ENCODE assay signal across 18 cellular contexts in the genomic region with DNA sequence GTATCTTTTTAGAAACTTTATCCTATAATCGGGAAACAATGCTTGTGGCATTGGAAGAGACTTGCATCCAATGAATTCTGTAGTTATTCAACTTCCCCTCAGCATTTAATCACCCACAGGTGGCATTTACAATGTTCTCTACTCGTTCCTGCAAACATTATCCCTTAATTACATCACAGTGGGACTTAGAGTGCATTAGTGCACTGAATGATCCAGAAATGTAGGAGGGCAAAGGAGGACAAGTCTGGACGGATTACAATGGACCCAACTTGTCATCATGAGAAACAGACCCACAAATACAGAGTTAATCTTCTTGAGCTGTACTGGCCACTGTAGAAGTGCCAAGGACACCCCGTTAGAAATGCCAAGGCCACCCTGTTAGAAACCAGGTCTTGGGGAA.
"Had no signal": no experiment of that assay in that cellular context is flagged by ENCODE, and none has a peak within 500 bp of the region (broad histone marks: within the 10 kb centered on the region; RNA-seq: fewer than 3 reads in every experiment).

No MANE protein-coding gene starts in this region.

- H3K36me3 ChIP-seq: cardiac muscle cell, pancreas had no signal

- DNase-seq: activated CD4-positive, alpha-beta T cell treated with anti-CD3 and anti-CD28 coated beads, Interleukin-2, amount 50 U/mL, for 1 hour; activated CD8-positive, alpha-beta memory T cell treated with anti-CD3 and anti-CD28 coated beads, Interleukin-2, amount 50 U/mL, for 48 hours; amniotic stem cell; effector CD8-positive, alpha-beta T cell; foreskin fibroblast; lower lobe of right lung; pancreas; stimulated activated CD4-positive, alpha-beta T cell treated with anti-CD3 and anti-CD28 coated beads, Interleukin-4, amount 100 ng/mL, for 1 hour; testis had no signal

- H3K27me3 ChIP-seq: hepatocyte, neutrophil, pancreas, testis had no signal

- H3K27ac ChIP-seq: cardiac muscle cell, hepatocyte, lower lobe of right lung, neutrophil, pancreas, testis had no signal

- H3K9me3 ChIP-seq: lower lobe of right lung, pancreas, testis had no signal

- H3K9me3 Mint-ChIP-seq: dendritic cell treated with granulocyte-macrophage colony-stimulating factor and Interleukin-4, amounts not matched to agents 40 ng/mL and 50 ng/mL, for 4 days; natural killer cell treated with Interleukin-12 subunit alpha and Interleukin-12 subunit beta and Interleukin-15 and Interleukin-18, amount 100 ng/mL, for 72 hours; type B pancreatic cell had no signal

- H3K4me3 Mint-ChIP-seq: activated naive CD8-positive, alpha-beta T cell; dendritic cell treated with granulocyte-macrophage colony-stimulating factor and Interleukin-4, amounts not matched to agents 40 ng/mL and 50 ng/mL, for 4 days; natural killer cell treated with Interleukin-12 subunit alpha and Interleukin-12 subunit beta and Interleukin-15 and Interleukin-18, amount 100 ng/mL, for 72 hours; type B pancreatic cell had no signal

- ATAC-seq: lower lobe of right lung; natural killer cell treated with Interleukin-12 subunit alpha and Interleukin-12 subunit beta and Interleukin-15 and Interleukin-18, amount 100 ng/mL, for 72 hours; pancreas; sciatic nerve had no signal

- H3K4me1 ChIP-seq: lower lobe of right lung had no signal

- H3K27me3 Mint-ChIP-seq: activated naive CD8-positive, alpha-beta T cell; dendritic cell treated with granulocyte-macrophage colony-stimulating factor and Interleukin-4, amounts not matched to agents 40 ng/mL and 50 ng/mL, for 4 days; natural killer cell treated with Interleukin-12 subunit alpha and Interleukin-12 subunit beta and Interleukin-15 and Interleukin-18, amount 100 ng/mL, for 72 hours had no signal

- H3K4me3 ChIP-seq: cardiac muscle cell, hepatocyte, lower lobe of right lung, pancreas, smooth muscle cell, testis had no signal

- H3K36me3 Mint-ChIP-seq: type B pancreatic cell had no signal

- H3K27ac Mint-ChIP-seq: activated naive CD8-positive, alpha-beta T cell; dendritic cell treated with granulocyte-macrophage colony-stimulating factor and Interleukin-4, amounts not matched to agents 40 ng/mL and 50 ng/mL, for 4 days; type B pancreatic cell had no signal
